Comparison of ENCODE assay signal across 8 cellular contexts in the genomic region with DNA sequence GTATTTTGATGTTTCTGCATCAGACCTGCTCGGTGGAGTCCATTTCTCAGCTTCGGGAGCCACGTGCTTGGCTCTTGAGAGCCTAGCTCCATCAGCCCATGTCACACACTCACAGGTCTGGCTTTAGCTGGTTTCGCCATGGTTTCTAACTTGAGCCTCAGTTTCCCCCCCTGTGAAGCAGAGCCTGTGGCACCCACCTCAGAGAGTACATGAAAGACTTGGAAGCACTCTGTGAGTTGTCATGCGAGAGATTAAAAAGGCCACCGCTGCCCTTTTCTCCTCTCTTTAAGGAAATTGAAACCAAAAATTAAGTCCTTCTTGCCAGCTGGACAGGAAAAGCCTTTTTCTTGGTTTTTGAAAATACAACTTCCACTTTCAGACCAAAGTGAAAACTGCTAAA. TPM values are rescaled to one million over a fixed set of nuclear protein-coding genes. Genes with fewer than 3 reads are reported as not detected.
DNase-seq lines count a peak whose midpoint lies in the region; ATAC-seq and TF ChIP-seq lines count a peak whose summit lies in the region.

No MANE protein-coding gene starts in this region.

- H3K4me3 ChIP-seq in breast epithelium (peak overlapping the region; percentile 31 to 55 (median 31)), choroid plexus epithelial cell (ENCODE audit: low read depth, low read length) (no peak overlapping the region), skeletal muscle cell (ENCODE audit: low read depth, low read length) (peak overlapping the region; percentile 13)

- peak overlapping the region; percentile 39 to 54 for H3K27ac ChIP-seq in breast epithelium

- no peak for TF ChIP-seq CTCF in breast epithelium (IDR thresholded peaks at IDR 0.05)
- no peak for TF ChIP-seq CTCF in MCF 10A (IDR thresholded peaks at IDR 0.05; ENCODE audit: unreplicated experiment)
- no peak for TF ChIP-seq CTCF in choroid plexus epithelial cell (conservative IDR thresholded peaks at IDR 0.05; ENCODE audit: low read depth, low read length)
- TF ChIP-seq CTCF in omental fat pad (IDR thresholded peaks at IDR 0.05) = no peak

- POLR2A ChIA-PET in MCF 10A (lab: Yijun Ruan, JAX) = interaction anchor here (1.7 to 1.9 kb wide), 2 partner anchors 10 to 89 kb away, joined by 9 read pairs; partner anchors contain the start of genes NSUN2 and SRD5A1

- no peaks in the 10 kb centered on the region for H3K27me3 ChIP-seq in breast epithelium

- peaks cover 49% of the 10 kb centered on the region for H3K4me1 Mint-ChIP-seq in MCF 10A (ENCODE audit: insufficient read depth, unreplicated experiment)

- BruUV-seq in MCF 10A (replicated peaks; lab: Mats Ljungman, UMichigan) = no TSS peak

- TF ChIP-seq POLR2A in breast epithelium (IDR thresholded peaks at IDR 0.05) = no peak

- DNase-seq in breast epithelium (ENCODE audit: low spot score in 2 of 2) (no peak), MCF 10A (ENCODE audit: unreplicated experiment) (no peak), choroid plexus epithelial cell (ENCODE audit: low read depth) (peak; percentile 33), skeletal muscle cell (ENCODE audit: low read depth) (no peak), NCI-H2227 (lab: John Stamatoyannopoulos, UW; ENCODE audit: unreplicated experiment) (no peak), omental fat pad (ENCODE audit: low spot score) (no peak), NCI-H2107 (lab: John Stamatoyannopoulos, UW) (no peak)

- no peaks in the 10 kb centered on the region for H3K9me3 Mint-ChIP-seq in MCF 10A (ENCODE audit: unreplicated experiment)

- ATAC-seq in HG03378 (IDR thresholded peaks at IDR 0.05; ENCODE audit: unreplicated experiment) (peak; percentile 36), omental fat pad (ENCODE audit: low FRiP score) (no peak)

- no peaks in the 10 kb centered on the region for H3K9me3 ChIP-seq in breast epithelium

- H3K4me3 Mint-ChIP-seq in MCF 10A (ENCODE audit: unreplicated experiment) = no peak overlapping the region

- H3K36me3 Mint-ChIP-seq in MCF 10A (ENCODE audit: insufficient read depth, unreplicated experiment) = peaks cover 42% of the 10 kb centered on the region

- CTCF ChIA-PET in MCF 10A (lab: Yijun Ruan, JAX) = interaction anchor here (0.6 to 3.4 kb wide), 6 partner anchors 13 to 92 kb away, joined by 3 to 16 read pairs (median 4); no protein-coding TSS in a partner anchor

- intact Hi-C loops in breast epithelium (cut with DNase I; ENCODE audit: low total_unique reads) (no loop called here), MCF 10A (cut with micrococcal nuclease) (no loop called here)

- peaks cover 0 to 5% of the 10 kb centered on the region in 2 donors for H3K4me1 ChIP-seq in breast epithelium

- H3K36me3 ChIP-seq in breast epithelium = no peaks in the 10 kb centered on the region

- H3K27ac Mint-ChIP-seq in MCF 10A (ENCODE audit: low read depth, unreplicated experiment) = no peak overlapping the region

- no peaks in the 10 kb centered on the region for H3K27me3 Mint-ChIP-seq in MCF 10A (ENCODE audit: insufficient read depth, unreplicated experiment)

RNA-seq across cellular contexts. Expression of gene TENT4A, which starts 8.8 kb away (rescaled TPM):
- total RNA-seq in breast epithelium = 10 to 100 TPM; 24.1 to 26.2 (median 24.8) TPM
- total RNA-seq in MCF 10A (2022) = 25.6 and 27.6 TPM in 2 replicates
- 10 to 100 TPM; 25.1 to 40.1 (median 31.1) TPM for total RNA-seq in omental fat pad
